In genomic region chr22:46515208-46516111, GRCh38 we compare ENCODE assay signal across 17 cellular contexts. TPM values are rescaled to one million over a fixed set of nuclear protein-coding genes. Genes with fewer than 3 reads are reported as not detected.
A peak's percentile ranks its signal among the peaks of the same experiment; 100 is the strongest.
DNase-seq lines count a peak whose midpoint lies in the region; ATAC-seq, FAIRE-seq and TF ChIP-seq lines count a peak whose summit lies in the region.
"Had no signal": no experiment of that assay in that cellular context is flagged by ENCODE, and none has a peak within 500 bp of the region (broad histone marks: within the 10 kb centered on the region; RNA-seq: fewer than 3 reads in every experiment).

No MANE protein-coding gene starts in this region.

- H3K4me3 ChIP-seq in epithelial cell of esophagus (ENCODE audit: low read length), result no peak overlapping the region
- H3K4me3 ChIP-seq: dorsolateral prefrontal cortex, SK-N-MC had no signal

- ATAC-seq in GM18858 (IDR thresholded peaks at IDR 0.05; ENCODE audit: unreplicated experiment), result no peak
- no peak for ATAC-seq in GM21447 (IDR thresholded peaks at IDR 0.05; ENCODE audit: unreplicated experiment)
- ATAC-seq: right cardiac atrium had no signal

- no peak for TF ChIP-seq POLR2A in H54 (IDR thresholded peaks at IDR 0.05; ENCODE audit: low read depth, low read length)

- no peak for TF ChIP-seq CTCF in epithelial cell of esophagus (IDR thresholded peaks at IDR 0.05; ENCODE audit: insufficient read depth, low read depth, low read length, missing control alignments)

- DNase-seq in H54 (ENCODE audit: insufficient read length, low spot score) (peak; percentile 71), RCC 7860 (ENCODE audit: low spot score) (peak; percentile 75), epithelial cell of esophagus (ENCODE audit: low read depth) (peak; percentile 74), renal cortical epithelial cell (ENCODE audit: low read depth) (peak; percentile 11), RKO (ENCODE audit: low spot score) (no peak)
- no peak for DNase-seq in stimulated activated CD4-positive, alpha-beta T cell treated with anti-CD3 and anti-CD28 coated beads, Interleukin-4, amount 100 ng/mL, for 1 hour
- DNase-seq: activated B cell treated with CpG ODN at 0.5 μM for 24 hours, activated T-cell treated with anti-CD3 and anti-CD28 coated beads for 4 hours, glutamatergic neuron, MM.1S, NCI-H2107, substantia nigra had no signal

- peak; percentile 64 for FAIRE-seq in H54 (lab: Jason Lieb, UNC)
- FAIRE-seq in RCC 7860 (lab: Jason Lieb, UNC), result peak; percentile 68

RNA-seq across cellular contexts. Expression of gene CELSR1, which starts 22.0 kb away (rescaled TPM):
- total RNA-seq in renal cortical epithelial cell, result 41.2 and 151 TPM in 2 replicates

Comparison
In these comparisons a context has a peak if more than half of its experiments do, and no peak if none do; other contexts are left out.
1. DNase-seq: peak in H54 (single experiment), RCC 7860 (single experiment), epithelial cell of esophagus (single experiment) and renal cortical epithelial cell (single experiment); none in stimulated activated CD4-positive, alpha-beta T cell treated with anti-CD3 and anti-CD28 coated beads, Interleukin-4, amount 100 ng/mL, for 1 hour (single experiment) and RKO (single experiment).